Comparison of ENCODE assay signal across 8 cellular contexts in the genomic region with DNA sequence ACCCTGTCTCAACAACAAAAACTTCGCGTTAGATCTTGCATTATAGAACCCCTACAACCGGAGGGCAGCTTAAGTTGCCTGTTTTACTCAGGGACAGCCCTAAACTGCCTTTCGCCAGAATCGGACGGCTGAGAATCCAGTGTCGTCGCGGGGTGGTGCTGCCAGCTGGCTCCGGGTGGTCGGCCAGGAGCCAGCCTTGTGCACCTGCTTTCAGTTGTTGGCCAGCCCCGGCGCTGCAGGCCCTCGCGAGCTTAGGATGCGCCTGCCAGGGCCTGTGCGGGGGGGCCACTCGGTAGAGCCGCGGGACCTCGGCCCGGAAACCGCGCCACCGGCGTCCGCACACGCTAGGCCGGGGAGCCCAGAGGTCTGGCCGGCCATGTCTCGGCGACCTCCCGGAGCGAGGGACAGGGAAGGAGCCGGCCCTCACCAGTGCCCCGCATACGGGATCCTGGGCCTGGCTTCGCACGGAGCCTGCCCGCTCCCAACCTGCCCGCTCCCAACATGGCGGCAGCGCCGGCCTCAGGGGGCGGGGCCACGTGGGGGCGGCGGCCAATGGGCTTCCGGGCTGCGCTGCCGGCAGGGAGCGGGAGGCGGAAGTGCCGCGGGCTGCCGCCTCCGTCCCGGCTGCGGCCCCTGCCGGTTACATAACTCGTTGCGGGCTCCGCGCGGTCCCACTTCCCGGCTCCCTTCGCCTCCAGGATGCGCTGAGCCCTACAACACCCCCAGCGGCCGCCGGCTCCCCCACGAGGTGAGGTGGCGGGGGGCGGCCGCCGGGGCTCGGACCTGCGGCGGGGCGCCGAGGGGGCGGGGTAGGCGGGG. TPM values are rescaled to one million over a fixed set of nuclear protein-coding genes. Genes with fewer than 3 reads are reported as not detected.
DNase-seq lines count a peak whose midpoint lies in the region; ATAC-seq and TF ChIP-seq lines count a peak whose summit lies in the region.

No MANE protein-coding gene starts in this region.

- no peaks in the 10 kb centered on the region for H3K9me3 ChIP-seq in DND-41 (ENCODE audit: insufficient read depth, low read length, severe bottlenecking)
- no peaks in the 10 kb centered on the region for H3K9me3 ChIP-seq in PC-9 (ENCODE audit: insufficient read depth, low read depth)
- no peaks in the 10 kb centered on the region for H3K9me3 ChIP-seq in esophagus squamous epithelium

- H2AFZ ChIP-seq in DND-41 (ENCODE audit: low read depth, low read length) (peak overlapping the region; percentile 97), PC-9 (peak overlapping the region; percentile 88)

- H3K27ac Mint-ChIP-seq in activated T-cell treated with anti-CD3 and anti-CD28 coated beads, Interleukin-2, amount 50 U/mL, for 72 hours: peak overlapping the region; percentile 82
- peak overlapping the region; percentile 54 to 93 (median 84) for H3K27ac Mint-ChIP-seq in naive B cell
- peak overlapping the region; percentile 92 for H3K27ac Mint-ChIP-seq in stimulated activated effector memory CD8-positive, alpha-beta T cell treated with anti-CD3 and anti-CD28 coated beads, Interleukin-12 subunit alpha, Interleukin-12 subunit beta, amount 100 ng/mL, for 72 hours

- peaks cover 0 to 2% of the 10 kb centered on the region in 2 donors for H3K36me3 Mint-ChIP-seq in activated T-cell treated with anti-CD3 and anti-CD28 coated beads, Interleukin-2, amount 50 U/mL, for 72 hours (ENCODE audit: insufficient read depth in 2 of 2)
- no peaks in the 10 kb centered on the region for H3K36me3 Mint-ChIP-seq in naive B cell
- H3K36me3 Mint-ChIP-seq in stimulated activated effector memory CD8-positive, alpha-beta T cell treated with anti-CD3 and anti-CD28 coated beads, Interleukin-12 subunit alpha, Interleukin-12 subunit beta, amount 100 ng/mL, for 72 hours: peaks cover 18% of the 10 kb centered on the region

- H3F3A ChIP-seq in PC-9 (ENCODE audit: insufficient read depth, low read depth): peaks cover 11% of the 10 kb centered on the region; the same call in 1 of the 2 replicates

- H3K27me3 Mint-ChIP-seq in activated T-cell treated with anti-CD3 and anti-CD28 coated beads, Interleukin-2, amount 50 U/mL, for 72 hours (ENCODE audit: low read depth): no peaks in the 10 kb centered on the region
- no peaks in the 10 kb centered on the region for H3K27me3 Mint-ChIP-seq in naive B cell

- H3K4me3 Mint-ChIP-seq in activated T-cell treated with anti-CD3 and anti-CD28 coated beads, Interleukin-2, amount 50 U/mL, for 72 hours: peak overlapping the region; percentile 87 to 91
- peak overlapping the region; percentile 76 to 92 (median 86) for H3K4me3 Mint-ChIP-seq in naive B cell
- peak overlapping the region; percentile 80 for H3K4me3 Mint-ChIP-seq in stimulated activated effector memory CD8-positive, alpha-beta T cell treated with anti-CD3 and anti-CD28 coated beads, Interleukin-12 subunit alpha, Interleukin-12 subunit beta, amount 100 ng/mL, for 72 hours

- H4K20me1 ChIP-seq in DND-41 (ENCODE audit: insufficient read depth, low read length) (peaks cover 32% of the 10 kb centered on the region), PC-9 (ENCODE audit: insufficient read depth) (peaks cover 35% of the 10 kb centered on the region)

- TF ChIP-seq CTCF in DND-41 (IDR thresholded peaks at IDR 0.05; ENCODE audit: borderline replicate concordance, extremely low read depth, low read length, poor library complexity, severe bottlenecking) (peak; percentile 68), PC-9 (conservative IDR thresholded peaks at IDR 0.05) (no peak; the same call in 1 of the 2 replicates), esophagus squamous epithelium (IDR thresholded peaks at IDR 0.05) (peak; percentile 25 to 67 (median 52))

- H3K4me3 ChIP-seq in DND-41 (ENCODE audit: low read depth in 1 of 2, low read length in 2 of 2) (peak overlapping the region; percentile 91 to 94), PC-9 (peak overlapping the region; percentile 84), esophagus squamous epithelium (peak overlapping the region; percentile 59 to 91 (median 72))
- H3K4me3 ChIP-seq in Jurkat, Clone E6-1 (ENCODE audit: low read length): peak overlapping the region; percentile 89

- WGBS in esophagus squamous epithelium, 2 donors: 0% methylated on average over 1 to 2 of the region's 83 CpGs

- no peaks in the 10 kb centered on the region for H3K9me2 ChIP-seq in PC-9 (ENCODE audit: insufficient read depth)

- TSS peak; percentile 82 for BruUV-seq in PC-9 (replicated peaks; lab: Mats Ljungman, UMichigan)

- intact Hi-C loops in PC-9 (cut with micrococcal nuclease; ENCODE audit: unreplicated experiment): loop anchor here (1.0 to 10.0 kb wide), 5 partner anchors 43 to 270 kb away; a partner anchor contains a TSS
- intact Hi-C loops in esophagus squamous epithelium (cut with DNase I): no loop called here

- H3K4me1 ChIP-seq in DND-41 (ENCODE audit: insufficient read depth, low read length) (peaks cover 51% of the 10 kb centered on the region), PC-9 (replicated peaks; ENCODE audit: insufficient read depth) (peaks cover 20% of the 10 kb centered on the region), esophagus squamous epithelium (peaks cover 36 to 62% (median 45%) of the 10 kb centered on the region in 3 donors)

- H3K27me3 ChIP-seq in DND-41 (ENCODE audit: insufficient read depth, low read length, poor library complexity) (no peaks in the 10 kb centered on the region), PC-9 (ENCODE audit: insufficient read depth, low read depth) (no peaks in the 10 kb centered on the region), esophagus squamous epithelium (no peaks in the 10 kb centered on the region)

- POLR2A ChIA-PET in PC-9 (lab: Charles Lee; ENCODE audit: unreplicated experiment): interaction anchor here (0.5 to 0.9 kb wide), 4 partner anchors 9 to 307 kb away, joined by 3 to 8 read pairs (median 3); no protein-coding TSS in a partner anchor

- peak overlapping the region; percentile 99 for H3K4me2 ChIP-seq in DND-41 (ENCODE audit: insufficient read depth, low read length)
- H3K4me2 ChIP-seq in PC-9: peak overlapping the region; percentile 98

- H3K79me2 ChIP-seq in DND-41 (ENCODE audit: insufficient read depth, low read length): peaks cover 56% of the 10 kb centered on the region
- H3K79me2 ChIP-seq in PC-9 (ENCODE audit: low read depth): peaks cover 44% of the 10 kb centered on the region

- peak; percentile 88 for ATAC-seq in DND-41 (ENCODE audit: insufficient read depth, low read depth)
- peak; percentile 70 for ATAC-seq in GM21717 (IDR thresholded peaks at IDR 0.05; ENCODE audit: unreplicated experiment)
- peak; percentile 90 to 91 for ATAC-seq in activated T-cell treated with anti-CD3 and anti-CD28 coated beads, Interleukin-2, amount 50 U/mL, for 72 hours (replicated peaks in 1 of 2)
- ATAC-seq in naive B cell (ENCODE audit: low read depth in 2 of 2): peak; percentile 89 to 90
- peak; percentile 92 for ATAC-seq in stimulated activated effector memory CD8-positive, alpha-beta T cell treated with anti-CD3 and anti-CD28 coated beads, Interleukin-12 subunit alpha, Interleukin-12 subunit beta, amount 100 ng/mL, for 72 hours

- H3K9ac ChIP-seq in DND-41 (ENCODE audit: low read depth, low read length): peak overlapping the region; percentile 90

- DNase-seq in DND-41: peak; percentile 91
- DNase-seq in Jurkat, Clone E6-1 (ENCODE audit: low read depth, low spot score): peak; percentile 77
- peak; percentile 68 to 92 for DNase-seq in PC-9
- DNase-seq in activated T-cell treated with anti-CD3 and anti-CD28 coated beads, Interleukin-2, amount 50 U/mL, for 72 hours: peak; percentile 91 to 95
- peak; percentile 33 for DNase-seq in esophagus squamous epithelium (lab: John Stamatoyannopoulos, UW)
- peak; percentile 93 for DNase-seq in naive B cell
- peak; percentile 91 to 93 for DNase-seq in stimulated activated effector memory CD8-positive, alpha-beta T cell treated with anti-CD3 and anti-CD28 coated beads, Interleukin-12 subunit alpha, Interleukin-12 subunit beta, amount 100 ng/mL, for 72 hours (ENCODE audit: low spot score in 2 of 2)

- H3K27ac ChIP-seq in DND-41 (ENCODE audit: low read length): peak overlapping the region; percentile 98
- peak overlapping the region; percentile 67 for H3K27ac ChIP-seq in PC-9
- H3K27ac ChIP-seq in esophagus squamous epithelium: peak overlapping the region; percentile 92 to 98 (median 95)

- peaks cover 47% of the 10 kb centered on the region for H3K4me1 Mint-ChIP-seq in activated T-cell treated with anti-CD3 and anti-CD28 coated beads, Interleukin-2, amount 50 U/mL, for 72 hours (ENCODE audit: low read depth)
- peaks cover 37 to 58% (median 44%) of the 10 kb centered on the region in 3 donors for H3K4me1 Mint-ChIP-seq in naive B cell
- peaks cover 42% of the 10 kb centered on the region for H3K4me1 Mint-ChIP-seq in stimulated activated effector memory CD8-positive, alpha-beta T cell treated with anti-CD3 and anti-CD28 coated beads, Interleukin-12 subunit alpha, Interleukin-12 subunit beta, amount 100 ng/mL, for 72 hours

- CTCF ChIA-PET in PC-9 (lab: Charles Lee): no interaction called here

- TF ChIP-seq POLR2A in esophagus squamous epithelium (IDR thresholded peaks at IDR 0.05): peak in 2 of 4 donors; percentile 57 to 63

- H3K9me3 Mint-ChIP-seq in activated T-cell treated with anti-CD3 and anti-CD28 coated beads, Interleukin-2, amount 50 U/mL, for 72 hours: no peaks in the 10 kb centered on the region
- H3K9me3 Mint-ChIP-seq in naive B cell: no peaks in the 10 kb centered on the region
- H3K9me3 Mint-ChIP-seq in stimulated activated effector memory CD8-positive, alpha-beta T cell treated with anti-CD3 and anti-CD28 coated beads, Interleukin-12 subunit alpha, Interleukin-12 subunit beta, amount 100 ng/mL, for 72 hours: no peaks in the 10 kb centered on the region

- H3K36me3 ChIP-seq in DND-41 (ENCODE audit: insufficient read depth, low read length) (peaks cover 4% of the 10 kb centered on the region), PC-9 (ENCODE audit: low read depth) (no peaks in the 10 kb centered on the region), esophagus squamous epithelium (peaks cover 0 to under 1% (median 0%) of the 10 kb centered on the region in 3 donors)

RNA-seq across cellular contexts. Expression of a gene that starts 14.2 kb away (rescaled TPM):
- 38.6 TPM for polyA plus RNA-seq in Jurkat, Clone E6-1 (2012; ENCODE audit: insufficient read depth, insufficient read length)
- total RNA-seq in PC-9 (2021): 57.5 and 58.7 TPM in 2 replicates
- 10 to 100 TPM; 58.5 to 69.7 TPM for total RNA-seq in activated T-cell treated with anti-CD3 and anti-CD28 coated beads, Interleukin-2, amount 50 U/mL, for 72 hours
- 10 to 100 TPM; 21.0 to 31.6 (median 23.7) TPM for total RNA-seq in esophagus squamous epithelium
- 10 to 100 TPM; 17.0 to 48.8 (median 31.5) TPM for polyA plus RNA-seq in naive B cell (ENCODE audit: low read depth in 6 of 6)

RNA-seq across cellular contexts. Expression of a gene that starts 14.3 kb away (rescaled TPM):
- 1.4 TPM for polyA plus RNA-seq in Jurkat, Clone E6-1 (2012; ENCODE audit: insufficient read depth, insufficient read length)
- 1.5 and 1.8 TPM in 2 replicates for total RNA-seq in PC-9 (2021)
- 1 to 10 TPM; 3.8 to 4.5 TPM for total RNA-seq in activated T-cell treated with anti-CD3 and anti-CD28 coated beads, Interleukin-2, amount 50 U/mL, for 72 hours
- total RNA-seq in esophagus squamous epithelium: 1 to 10 TPM in 3 of 4 donors, under 1 TPM in 1; 0.68 to 2.1 (median 1.0) TPM
- polyA plus RNA-seq in naive B cell (ENCODE audit: low read depth in 6 of 6): 1 to 10 TPM in 5 of 6 donors, under 1 TPM in 1; 0.78 to 3.2 (median 2.3) TPM

RNA-seq across cellular contexts. Expression of a gene that starts 37.6 kb away (rescaled TPM):
- not detected for polyA plus RNA-seq in Jurkat, Clone E6-1 (2012; ENCODE audit: insufficient read depth, insufficient read length)
- total RNA-seq in PC-9 (2021) (not detected in 2 replicates), esophagus squamous epithelium (not detected)
- not detected for total RNA-seq in activated T-cell treated with anti-CD3 and anti-CD28 coated beads, Interleukin-2, amount 50 U/mL, for 72 hours
- not detected for polyA plus RNA-seq in naive B cell (ENCODE audit: low read depth in 6 of 6)

RNA-seq across cellular contexts. Expression of a gene that starts 43.2 kb away (rescaled TPM):
- polyA plus RNA-seq in Jurkat, Clone E6-1 (2012; ENCODE audit: insufficient read depth, insufficient read length): 22.1 TPM
- total RNA-seq in PC-9 (2021): 47.0 and 61.4 TPM in 2 replicates
- 10 to 100 TPM; 16.8 to 18.2 TPM for total RNA-seq in activated T-cell treated with anti-CD3 and anti-CD28 coated beads, Interleukin-2, amount 50 U/mL, for 72 hours
- total RNA-seq in esophagus squamous epithelium: 10 to 100 TPM in 1 of 4 donors, 1 to 10 TPM in 3; 1.6 to 20.1 (median 5.6) TPM
- polyA plus RNA-seq in naive B cell (ENCODE audit: low read depth in 6 of 6): 10 to 100 TPM in 5 of 6 donors, 1 to 10 TPM in 1; 7.4 to 12.5 (median 11.3) TPM

RNA-seq across cellular contexts. Expression of a gene that starts 56.6 kb away (rescaled TPM):
- polyA plus RNA-seq in Jurkat, Clone E6-1 (2012; ENCODE audit: insufficient read depth, insufficient read length): 12.5 TPM
- total RNA-seq in PC-9 (2021) (12.1 and 13.2 TPM in 2 replicates), esophagus squamous epithelium (10 to 100 TPM in 1 of 4 donors, 1 to 10 TPM in 3; 5.8 to 13.0 (median 9.3) TPM)
- total RNA-seq in activated T-cell treated with anti-CD3 and anti-CD28 coated beads, Interleukin-2, amount 50 U/mL, for 72 hours: 10 to 100 TPM; 11.4 to 12.2 TPM
- polyA plus RNA-seq in naive B cell (ENCODE audit: low read depth in 6 of 6): 10 to 100 TPM in 2 of 6 donors, 1 to 10 TPM in 3, not detected in 1; 6.4 to 14.2 (median 8.9) TPM

Comparison
In these comparisons a context has a peak if more than half of its experiments do, and no peak if none do; other contexts are left out.
1. Peak in every context shown above with its lines: DNase-seq, ATAC-seq, H3K4me3 ChIP-seq and H3K27ac ChIP-seq.
2. DNase-seq: peak in every context shown above with its lines; median percentile 93 in activated T-cell treated with anti-CD3 and anti-CD28 coated beads, Interleukin-2, amount 50 U/mL, for 72 hours; 93 in naive B cell; 92 in stimulated activated effector memory CD8-positive, alpha-beta T cell treated with anti-CD3 and anti-CD28 coated beads, Interleukin-12 subunit alpha, Interleukin-12 subunit beta, amount 100 ng/mL, for 72 hours; 91 in DND-41; 80 in PC-9; 77 in Jurkat, Clone E6-1; 33 in esophagus squamous epithelium.